Comparison of ENCODE assay signal across 18 cellular contexts in genomic region chr7:98877146-98877545, GRCh38. TPM values are rescaled to one million over a fixed set of nuclear protein-coding genes. Genes with fewer than 3 reads are reported as not detected.
DNase-seq lines count a peak whose midpoint lies in the region; ATAC-seq and TF ChIP-seq lines count a peak whose summit lies in the region.
"Had no signal": no experiment of that assay in that cellular context is flagged by ENCODE, and none has a peak within 500 bp of the region (broad histone marks: within the 10 kb centered on the region; RNA-seq: fewer than 3 reads in every experiment).

No MANE protein-coding gene starts in this region.

- ATAC-seq in activated CD4-positive, alpha-beta T cell treated with anti-CD3 and anti-CD28 coated beads for 36 hours = no peak
- no peak for ATAC-seq in T-cell (replicated peaks in 1 of 4)
- no peak for ATAC-seq in lower lobe of right lung

- H3K4me1 Mint-ChIP-seq in activated CD4-positive, alpha-beta T cell treated with anti-CD3 and anti-CD28 coated beads for 36 hours = peaks cover 26% of the 10 kb centered on the region
- peaks cover 14 to 22% (median 19%) of the 10 kb centered on the region in 3 donors for H3K4me1 Mint-ChIP-seq in T-cell
- H3K4me1 Mint-ChIP-seq in endothelial cell (ENCODE audit: unreplicated experiment) = peaks cover 11% of the 10 kb centered on the region

- CTCF ChIA-PET in activated CD4-positive, alpha-beta T cell treated with anti-CD3 and anti-CD28 coated beads for 36 hours (lab: Charles Lee) = interaction anchor here (0.7 to 1.5 kb wide), 3 partner anchors 9 to 476 kb away, joined by 3 to 4 read pairs (median 4); partner anchors contain the start of gene BAIAP2L1
- CTCF ChIA-PET in T-cell (lab: Charles Lee) = no interaction called here

- peaks cover 18% of the 10 kb centered on the region for H3K4me1 ChIP-seq in lower lobe of right lung
- H3K4me1 ChIP-seq: HAP-1 had no signal

- H3K36me3 ChIP-seq in lower lobe of right lung = peaks cover 12% of the 10 kb centered on the region

- H3K4me3 Mint-ChIP-seq in activated CD4-positive, alpha-beta T cell treated with anti-CD3 and anti-CD28 coated beads for 36 hours = peak overlapping the region; percentile 52
- H3K4me3 Mint-ChIP-seq in T-cell = peak overlapping the region; percentile 63 to 94 (median 63)
- H3K4me3 Mint-ChIP-seq in endothelial cell (ENCODE audit: unreplicated experiment) = peak overlapping the region; percentile 87

- H3K27ac ChIP-seq in lower lobe of right lung = no peak overlapping the region
- H3K27ac ChIP-seq: epithelial cell of prostate, SJSA1 had no signal

- no peaks in the 10 kb centered on the region for H3K27me3 ChIP-seq in lower lobe of right lung (ENCODE audit: low read depth)
- H3K27me3 ChIP-seq: SJSA1, tibial nerve had no signal

- H3K27ac Mint-ChIP-seq in activated CD4-positive, alpha-beta T cell treated with anti-CD3 and anti-CD28 coated beads for 36 hours = peak overlapping the region; percentile 19
- H3K27ac Mint-ChIP-seq in T-cell = no peak overlapping the region
- H3K27ac Mint-ChIP-seq in endothelial cell (ENCODE audit: unreplicated experiment) = no peak overlapping the region

- DNase-seq in activated CD4-positive, alpha-beta T cell treated with anti-CD3 and anti-CD28 coated beads for 36 hours = no peak
- no peak for DNase-seq in activated CD4-positive, alpha-beta T cell treated with anti-CD3 and anti-CD28 coated beads for 4 hours
- DNase-seq in T-cell = no peak
- DNase-seq in endothelial cell (ENCODE audit: low spot score) = no peak
- DNase-seq in posterior vena cava (ENCODE audit: low spot score) = peak; percentile 52
- DNase-seq in stimulated activated CD4-positive, alpha-beta T cell treated with anti-CD3 and anti-CD28 coated beads, Interleukin-12 subunit alpha, Interleukin-12 subunit beta, amount 100 ng/mL, for 4 hours = no peak
- no peak for DNase-seq in lower lobe of right lung
- no peak for DNase-seq in NK-92 (lab: John Stamatoyannopoulos, UW; ENCODE audit: unreplicated experiment)
- DNase-seq: amniotic stem cell; MM.1S; NCI-H1694 treated with DMSO at 0.1 percent for 48 hours; NCI-H446 treated with DMSO at 0.1 percent for 48 hours; stimulated activated CD4-positive, alpha-beta T cell treated with anti-CD3 and anti-CD28 coated beads, Interleukin-4, amount 100 ng/mL, for 24 hours had no signal

- H3K9me3 ChIP-seq in lower lobe of right lung = no peaks in the 10 kb centered on the region
- H3K9me3 ChIP-seq: HAP-1, tibial nerve had no signal

- peaks cover 14% of the 10 kb centered on the region for H3K36me3 Mint-ChIP-seq in activated CD4-positive, alpha-beta T cell treated with anti-CD3 and anti-CD28 coated beads for 36 hours (ENCODE audit: low read depth)
- H3K36me3 Mint-ChIP-seq in T-cell (peaks cover 7% of the 10 kb centered on the region), endothelial cell (ENCODE audit: low read depth, unreplicated experiment) (no peaks in the 10 kb centered on the region)

- intact Hi-C loops in activated CD4-positive, alpha-beta T cell treated with anti-CD3 and anti-CD28 coated beads for 36 hours (cut with DNase I, micrococcal nuclease) = loop anchor here in 1 of 2 experiments (5.0 kb wide), 2 partner anchors 450 to 1005 kb away; partner anchors contain the start of genes ARPC1A and ASNS
- intact Hi-C loops in posterior vena cava (cut with DNase I) = loop anchor here in 1 of 2 donors (5.0 kb wide), 1 partner anchor 120 kb away; no protein-coding TSS in a partner anchor
- intact Hi-C loops in lower lobe of right lung (cut with DNase I) = no loop called here

- H3K9me3 Mint-ChIP-seq in activated CD4-positive, alpha-beta T cell treated with anti-CD3 and anti-CD28 coated beads for 36 hours (ENCODE audit: low read depth) = no peaks in the 10 kb centered on the region
- H3K9me3 Mint-ChIP-seq in T-cell = no peaks in the 10 kb centered on the region
- H3K9me3 Mint-ChIP-seq in endothelial cell (ENCODE audit: unreplicated experiment) = no peaks in the 10 kb centered on the region

- POLR2A ChIA-PET in activated CD4-positive, alpha-beta T cell treated with anti-CD3 and anti-CD28 coated beads for 36 hours (lab: Charles Lee) = interaction anchor here (0.5 kb wide), 1 partner anchor 530 kb away, joined by 3 read pairs; no protein-coding TSS in a partner anchor
- POLR2A ChIA-PET in T-cell (lab: Charles Lee) = no interaction called here

- no peak for TF ChIP-seq CTCF in endothelial cell (IDR thresholded peaks at IDR 0.05; ENCODE audit: unreplicated experiment)
- no peak for TF ChIP-seq CTCF in lower lobe of right lung (IDR thresholded peaks at IDR 0.05)

- H3K4me3 ChIP-seq in lower lobe of right lung = no peak overlapping the region

- no peaks in the 10 kb centered on the region for H3K27me3 Mint-ChIP-seq in activated CD4-positive, alpha-beta T cell treated with anti-CD3 and anti-CD28 coated beads for 36 hours
- H3K27me3 Mint-ChIP-seq in T-cell (peaks cover 0 to 3% of the 10 kb centered on the region in 2 donors), endothelial cell (ENCODE audit: unreplicated experiment) (peaks cover 9% of the 10 kb centered on the region)

RNA-seq across cellular contexts. Expression of gene TRRAP, which starts 1.2 kb away (rescaled TPM):
- 10 to 100 TPM; 51.7 to 54.0 TPM for total RNA-seq in activated CD4-positive, alpha-beta T cell treated with anti-CD3 and anti-CD28 coated beads for 36 hours
- total RNA-seq in T-cell = 10 to 100 TPM; 53.9 to 71.7 (median 65.8) TPM
- 53.5 TPM for total RNA-seq in endothelial cell (ENCODE audit: unreplicated experiment)
- 10 to 100 TPM; 25.6 to 26.9 TPM for total RNA-seq in posterior vena cava
- 38.5 TPM for total RNA-seq in lower lobe of right lung

RNA-seq across cellular contexts. Expression of gene TMEM130, which starts 7.3 kb away (rescaled TPM):
- total RNA-seq in activated CD4-positive, alpha-beta T cell treated with anti-CD3 and anti-CD28 coated beads for 36 hours = under 1 TPM in 1 of 2 experiments, not detected in 1; 0.23 TPM
- under 1 TPM in 1 of 5 donors, not detected in 4; 0.43 TPM for total RNA-seq in T-cell
- total RNA-seq in endothelial cell (ENCODE audit: unreplicated experiment) = not detected
- 1 to 10 TPM in 1 of 2 donors, under 1 TPM in 1; 0.62 to 1.6 TPM for total RNA-seq in posterior vena cava
- 2.9 TPM for total RNA-seq in lower lobe of right lung
- total RNA-seq: lung microvascular endothelial cell had no signal
